In genomic region chr6:8047466-8048292, GRCh38 we compare ENCODE assay signal across 14 cellular contexts. TPM values are rescaled to one million over a fixed set of nuclear protein-coding genes. Genes with fewer than 3 reads are reported as not detected.
DNase-seq lines count a peak whose midpoint lies in the region; ATAC-seq and TF ChIP-seq lines count a peak whose summit lies in the region.
"Had no signal": no experiment of that assay in that cellular context is flagged by ENCODE, and none has a peak within 500 bp of the region (broad histone marks: within the 10 kb centered on the region; RNA-seq: fewer than 3 reads in every experiment).

No MANE protein-coding gene starts in this region.

- ATAC-seq in gastroesophageal sphincter (peak; percentile 50), body of pancreas (no peak), GM18909 (IDR thresholded peaks at IDR 0.05; ENCODE audit: poor library complexity, unreplicated experiment) (no peak)
- ATAC-seq: activated CD4-positive, alpha-beta T cell treated with anti-CD3 and anti-CD28 coated beads for 36 hours; activated T-cell treated with anti-CD3 and anti-CD28 coated beads, Interleukin-2, amount 50 U/mL, for 4 hours had no signal

- H3K36me3 ChIP-seq in gastroesophageal sphincter (peaks cover 0 to 19% of the 10 kb centered on the region in 2 donors), skeletal muscle tissue (ENCODE audit: control insufficient read depth in 3 of 3, insufficient read depth in 3 of 3, low read length in 3 of 3) (peaks cover 0 to 2% (median 0%) of the 10 kb centered on the region in 3 donors), body of pancreas (replicated peaks in 1 of 2; ENCODE audit: insufficient read depth in 1 of 2, low read depth in 2 of 2) (no peaks in the 10 kb centered on the region)
- H3K36me3 ChIP-seq: right lobe of liver had no signal

- no peak for TF ChIP-seq POLR2A in gastroesophageal sphincter (IDR thresholded peaks at IDR 0.05)
- TF ChIP-seq POLR2A in body of pancreas (IDR thresholded peaks at IDR 0.05) = no peak

- no peak for TF ChIP-seq EP300 in gastroesophageal sphincter (IDR thresholded peaks at IDR 0.05)

- H3K4me3 ChIP-seq in gastroesophageal sphincter (no peak overlapping the region), skeletal muscle tissue (ENCODE audit: low read length in 3 of 3) (no peak overlapping the region), body of pancreas (no peak overlapping the region)
- H3K4me3 ChIP-seq: right lobe of liver, testis had no signal

- peak; percentile 41 for DNase-seq in DMS53 (lab: John Stamatoyannopoulos, UW)
- DNase-seq in DMS53 treated with DMSO at 0.1 percent for 48 hours (lab: John Stamatoyannopoulos, UW; ENCODE audit: unreplicated experiment) = no peak
- DNase-seq in astrocyte of the hippocampus (ENCODE audit: low read depth, low spot score) = peak; percentile 71
- no peak for DNase-seq in DMS153 (lab: John Stamatoyannopoulos, UW)
- DNase-seq in body of pancreas = no peak
- DNase-seq: activated CD4-positive, alpha-beta T cell treated with anti-CD3 and anti-CD28 coated beads for 36 hours; activated T-cell treated with anti-CD3 and anti-CD28 coated beads, Interleukin-2, amount 50 U/mL, for 4 hours; central memory CD4-positive, alpha-beta T cell; right lobe of liver; testis had no signal

- H3K4me1 ChIP-seq in gastroesophageal sphincter (peaks cover 0 to 5% (median 0%) of the 10 kb centered on the region in 3 donors), skeletal muscle tissue (ENCODE audit: control insufficient read depth in 3 of 3, insufficient read depth in 3 of 3, low read length in 3 of 3) (no peaks in the 10 kb centered on the region), body of pancreas (no peaks in the 10 kb centered on the region)
- H3K4me1 ChIP-seq: right lobe of liver, testis had no signal

- 45 to 54% methylated on average over 4 of the region's 4 CpGs for WGBS in gastroesophageal sphincter (ENCODE audit: low coverage in 1 of 2), 2 donors
- 64 to 67% methylated on average over 4 of the region's 4 CpGs for WGBS in body of pancreas, 2 donors

- peak overlapping the region in 1 of 4 donors; percentile 4 for H3K27ac ChIP-seq in gastroesophageal sphincter
- peak overlapping the region; percentile 59 for H3K27ac ChIP-seq in skeletal muscle tissue (ENCODE audit: low read depth, low read length)
- peak overlapping the region in 1 of 4 donors; percentile 2 for H3K27ac ChIP-seq in body of pancreas
- H3K27ac ChIP-seq: 22Rv1, right lobe of liver, testis had no signal

- H3K9ac ChIP-seq in skeletal muscle tissue (ENCODE audit: low read depth in 1 of 3, low read length in 3 of 3) = no peak overlapping the region

- intact Hi-C loops in body of pancreas (cut with DNase I) = no loop called here

- H3K27me3 ChIP-seq in gastroesophageal sphincter (no peaks in the 10 kb centered on the region), skeletal muscle tissue (ENCODE audit: control insufficient read depth in 3 of 3, insufficient read depth in 3 of 3, low read length in 3 of 3) (no peaks in the 10 kb centered on the region), body of pancreas (no peaks in the 10 kb centered on the region)
- H3K27me3 ChIP-seq: right lobe of liver, testis had no signal

- TF ChIP-seq CTCF in gastroesophageal sphincter (IDR thresholded peaks at IDR 0.05) = no peak
- TF ChIP-seq CTCF in body of pancreas (IDR thresholded peaks at IDR 0.05) = no peak

- no peaks in the 10 kb centered on the region for H3K9me3 ChIP-seq in gastroesophageal sphincter
- H3K9me3 ChIP-seq in skeletal muscle tissue (ENCODE audit: control insufficient read depth in 3 of 3, low read length in 3 of 3) = no peaks in the 10 kb centered on the region
- H3K9me3 ChIP-seq in body of pancreas = no peaks in the 10 kb centered on the region
- H3K9me3 ChIP-seq: right lobe of liver, testis had no signal

RNA-seq across cellular contexts. Expression of gene BLOC1S5, which starts 16.5 kb away (rescaled TPM):
- total RNA-seq in gastroesophageal sphincter = 10 to 100 TPM; 10.9 to 15.7 (median 14.8) TPM
- total RNA-seq in skeletal muscle tissue = 14.1 TPM
- total RNA-seq in body of pancreas = 1 to 10 TPM; 2.6 to 4.4 TPM

RNA-seq across cellular contexts. Expression of gene EEF1E1, which starts 54.7 kb away (rescaled TPM):
- total RNA-seq in gastroesophageal sphincter (10 to 100 TPM; 20.5 to 47.9 (median 37.9) TPM), skeletal muscle tissue (7.8 TPM), body of pancreas (10 to 100 TPM; 18.9 to 25.4 TPM)

Comparison
In these comparisons a context has a peak if more than half of its experiments do, and no peak if none do; other contexts are left out.
1. DNase-seq: peak in DMS53 (single experiment) and astrocyte of the hippocampus (single experiment); none in DMS53 treated with DMSO at 0.1 percent for 48 hours (single experiment), DMS153 (single experiment) and body of pancreas (0 of 4).